ENCODE assay signal across 12 cellular contexts in the genomic region with DNA sequence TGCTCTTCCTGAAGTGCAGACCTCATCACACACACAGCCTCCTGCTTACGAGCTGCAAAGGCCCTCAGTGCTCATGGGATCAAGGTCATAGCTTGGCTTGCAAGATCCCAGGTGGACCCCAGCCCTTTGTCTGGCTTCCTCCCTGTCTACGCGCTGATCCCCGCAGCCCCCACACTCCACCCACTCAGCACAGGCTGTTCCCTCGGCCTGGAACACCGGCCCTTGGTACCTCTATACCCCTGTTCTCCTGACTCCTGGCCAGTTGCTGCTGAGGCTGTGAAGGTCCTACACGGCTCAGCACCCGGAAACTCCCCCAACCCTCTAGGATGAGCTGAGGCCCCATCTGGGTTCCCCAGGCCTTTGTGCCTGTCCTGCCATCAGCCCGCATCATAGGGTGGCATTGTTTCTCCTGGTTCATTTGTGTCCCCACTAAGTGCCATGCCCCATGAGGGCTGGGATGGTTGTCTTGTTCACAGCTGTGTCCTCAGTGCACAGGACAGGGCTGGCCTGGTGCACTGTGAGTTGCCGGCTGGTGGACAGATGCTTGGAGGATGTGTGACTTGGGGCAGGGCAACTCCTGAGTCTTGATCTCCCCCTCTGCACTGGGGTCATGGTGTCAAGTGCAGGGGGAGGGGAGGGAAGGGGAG.
"Had no signal": no experiment of that assay in that cellular context is flagged by ENCODE, and none has a peak within 500 bp of the region (broad histone marks: within the 10 kb centered on the region; RNA-seq: fewer than 3 reads in every experiment).

No MANE protein-coding gene starts in this region.

- H3K9me3 ChIP-seq: lower lobe of right lung, tibial artery had no signal

- H3K9me3 Mint-ChIP-seq: activated naive CD4-positive, alpha-beta T cell treated with anti-CD3 and anti-CD28 coated beads, Interleukin-2, amount 50 U/mL, for 72 hours; natural killer cell; T-helper 1 cell treated with Interleukin-12 subunit alpha and Interleukin-12 subunit beta and Interleukin-4 antibody, amounts not matched to agents 30 μg/mL and 1 μg/mL, for 36 hours had no signal

- H3K27ac ChIP-seq: lower lobe of right lung, tibial artery had no signal

- H3K4me3 ChIP-seq: lower lobe of right lung, tibial artery had no signal

- H3K36me3 ChIP-seq: lower lobe of right lung had no signal

- DNase-seq: activated effector memory CD4-positive, alpha-beta T cell treated with anti-CD3 and anti-CD28 coated beads, Interleukin-2, amount 50 U/mL, for 16 hours; activated T-cell treated with anti-CD3 and anti-CD28 coated beads, Interleukin-2, amount 50 U/mL, for 1 hour; hypothalamus; kidney glomerular epithelial cell; lower lobe of right lung; natural killer cell; stimulated activated CD4-positive, alpha-beta T cell treated with anti-CD3 and anti-CD28 coated beads, Interleukin-2, amount 100 ng/mL, for 48 hours had no signal

- H3K4me3 Mint-ChIP-seq: natural killer cell; T-helper 1 cell treated with Interleukin-12 subunit alpha and Interleukin-12 subunit beta and Interleukin-4 antibody, amounts not matched to agents 30 μg/mL and 1 μg/mL, for 36 hours had no signal

- H3K27ac Mint-ChIP-seq: natural killer cell; T-helper 1 cell treated with Interleukin-12 subunit alpha and Interleukin-12 subunit beta and Interleukin-4 antibody, amounts not matched to agents 30 μg/mL and 1 μg/mL, for 36 hours had no signal

- ATAC-seq: esophagus mucosa, natural killer cell, SK-N-SH treated with all-trans-retinoic acid at 6 μM for 48 hours had no signal

- H3K27me3 ChIP-seq: tibial artery had no signal

- H3K4me1 ChIP-seq: lower lobe of right lung, tibial artery had no signal

- H3K36me3 Mint-ChIP-seq: activated naive CD4-positive, alpha-beta T cell treated with anti-CD3 and anti-CD28 coated beads, Interleukin-2, amount 50 U/mL, for 72 hours; natural killer cell had no signal
